14 cellular contexts compared by ENCODE assay signal in genomic region chr9:35042081-35042604, GRCh38. TPM values are rescaled to one million over a fixed set of nuclear protein-coding genes. Genes with fewer than 3 reads are reported as not detected.
DNase-seq lines count a peak whose midpoint lies in the region; ATAC-seq, FAIRE-seq and TF ChIP-seq lines count a peak whose summit lies in the region.
"Had no signal": no experiment of that assay in that cellular context is flagged by ENCODE, and none has a peak within 500 bp of the region (broad histone marks: within the 10 kb centered on the region; RNA-seq: fewer than 3 reads in every experiment).

No MANE protein-coding gene starts in this region.

- H2BK5ac ChIP-seq in mesendoderm (ENCODE audit: low read length), result no peak overlapping the region

- H2BK15ac ChIP-seq in mesendoderm (replicated peaks; ENCODE audit: low read depth), result no peak overlapping the region

- no peak overlapping the region for H3K9ac ChIP-seq in mesendoderm (ENCODE audit: low read length)
- H3K9ac ChIP-seq: neural progenitor cell had no signal

- DNase-seq in ELR (ENCODE audit: low read depth) (peak; percentile 71), NB4 (ENCODE audit: low read depth) (peak; percentile 87), bronchial epithelial cell (ENCODE audit: low read depth) (peak; percentile 88), mesendoderm (peak; percentile 54), vagina (ENCODE audit: extremely low spot score in 2 of 2) (no peak), C1 segment of cervical spinal cord (lab: John Stamatoyannopoulos, UW) (no peak)
- DNase-seq: COR-L47; NCI-H1694 treated with DMSO at 0.1 percent for 48 hours; stimulated activated CD8-positive, alpha-beta memory T cell treated with anti-CD3 and anti-CD28 coated beads, Interleukin-4, amount 100 ng/mL, for 48 hours; uterus had no signal

- H3K27ac ChIP-seq in mesendoderm (ENCODE audit: low read depth, low read length) (no peak overlapping the region), vagina (no peak overlapping the region)
- H3K27ac ChIP-seq: ascending aorta, neural progenitor cell, uterus had no signal

- H3K23ac ChIP-seq in mesendoderm (ENCODE audit: low read length), result no peak overlapping the region

- H3K56ac ChIP-seq in mesendoderm (ENCODE audit: low read length), result peak overlapping the region; percentile 7

- no CpG with 5 or more reads among the region's 3 CpGs for WGBS in mesendoderm (ENCODE audit: extremely low coverage, insufficient coverage, low lambda C conversion rate)

- H3K4me3 ChIP-seq in NB4 (ENCODE audit: low read depth, low read length) (no peak overlapping the region), bronchial epithelial cell (ENCODE audit: low read depth, low read length) (no peak overlapping the region), mesendoderm (ENCODE audit: low read length) (no peak overlapping the region), vagina (no peak overlapping the region)
- H3K4me3 ChIP-seq: ascending aorta, neural progenitor cell, uterus had no signal

- no peak overlapping the region for H4K8ac ChIP-seq in mesendoderm (ENCODE audit: low read depth, low read length)

- H4K5ac ChIP-seq in mesendoderm (ENCODE audit: low read length), result no peak overlapping the region

- H3K27me3 ChIP-seq in bronchial epithelial cell (ENCODE audit: control insufficient read depth, insufficient read depth, low read length) (no peaks in the 10 kb centered on the region), mesendoderm (ENCODE audit: insufficient read depth, low read length, poor library complexity) (no peaks in the 10 kb centered on the region), vagina (no peaks in the 10 kb centered on the region)
- H3K27me3 ChIP-seq: ascending aorta, neural progenitor cell, uterus had no signal

- no peak for TF ChIP-seq POLR2A in NB4 (IDR thresholded peaks at IDR 0.05; ENCODE audit: extremely low read depth, insufficient read length)
- no peak for TF ChIP-seq POLR2A in vagina (IDR thresholded peaks at IDR 0.05)

- H3K79me1 ChIP-seq in mesendoderm (ENCODE audit: low read length), result no peaks in the 10 kb centered on the region

- ATAC-seq in GM21390 (IDR thresholded peaks at IDR 0.05; ENCODE audit: unreplicated experiment), result no peak
- no peak for ATAC-seq in HG03139 (IDR thresholded peaks at IDR 0.05; ENCODE audit: unreplicated experiment)

- H3K4me2 ChIP-seq in mesendoderm (ENCODE audit: low read length), result no peak overlapping the region
- H3K4me2 ChIP-seq: neural progenitor cell had no signal

- H3K9me3 ChIP-seq in vagina, result no peaks in the 10 kb centered on the region
- H3K9me3 ChIP-seq: ascending aorta, uterus had no signal

- no peak overlapping the region for H2BK120ac ChIP-seq in mesendoderm (ENCODE audit: low read depth, low read length)

- H3K79me2 ChIP-seq in mesendoderm (ENCODE audit: control insufficient read depth, insufficient read depth, low read length), result no peaks in the 10 kb centered on the region

- no peaks in the 10 kb centered on the region for H3K4me1 ChIP-seq in mesendoderm (ENCODE audit: control insufficient read depth, low read depth, low read length)
- no peaks in the 10 kb centered on the region for H3K4me1 ChIP-seq in vagina
- H3K4me1 ChIP-seq: ascending aorta, neural progenitor cell, uterus had no signal

- FAIRE-seq in bronchial epithelial cell (lab: Jason Lieb, UNC), result no peak

- TF ChIP-seq CTCF in NB4 (IDR thresholded peaks at IDR 0.05; ENCODE audit: low read depth, low read length) (no peak), bronchial epithelial cell (IDR thresholded peaks at IDR 0.05; ENCODE audit: insufficient read depth, low read length, severe bottlenecking) (no peak), vagina (IDR thresholded peaks at IDR 0.05) (no peak)

- H3K36me3 ChIP-seq in bronchial epithelial cell (ENCODE audit: control insufficient read depth, insufficient read depth, low read length) (peaks cover 1% of the 10 kb centered on the region), mesendoderm (ENCODE audit: control insufficient read depth, insufficient read depth, low read length) (peaks cover 4% of the 10 kb centered on the region), vagina (no peaks in the 10 kb centered on the region)
- H3K36me3 ChIP-seq: neural progenitor cell, uterus had no signal

- intact Hi-C loops in vagina (cut with DNase I), result no loop called here

- H2AK5ac ChIP-seq in mesendoderm (ENCODE audit: low read length), result no peak overlapping the region

- no peak overlapping the region for H3K18ac ChIP-seq in mesendoderm (ENCODE audit: low read length)

- H3K4ac ChIP-seq in mesendoderm (ENCODE audit: low read depth, low read length), result no peak overlapping the region

RNA-seq across cellular contexts. Expression of gene VCP, which starts 30.3 kb away (rescaled TPM):
- total RNA-seq in bronchial epithelial cell (320 and 342 TPM in 2 replicates), vagina (130 TPM)
- 163 TPM for polyA plus RNA-seq in mesendoderm (2013, experiment 1 of 2)
- 162 TPM for polyA plus RNA-seq in mesendoderm (2013, experiment 2 of 2)

RNA-seq across cellular contexts. Expression of gene FANCG, which starts 37.6 kb away (rescaled TPM):
- total RNA-seq in bronchial epithelial cell (7.6 and 9.7 TPM in 2 replicates), vagina (17.2 TPM)
- 49.3 TPM for polyA plus RNA-seq in mesendoderm (2013, experiment 1 of 2)
- 50.2 TPM for polyA plus RNA-seq in mesendoderm (2013, experiment 2 of 2)

RNA-seq across cellular contexts. Expression of gene DNAJB5, which starts 52.6 kb away (rescaled TPM):
- total RNA-seq in bronchial epithelial cell (8.2 and 11.0 TPM in 2 replicates), vagina (6.9 TPM)
- 24.8 TPM for polyA plus RNA-seq in mesendoderm (2013, experiment 1 of 2)
- 25.9 TPM for polyA plus RNA-seq in mesendoderm (2013, experiment 2 of 2)

RNA-seq across cellular contexts. Expression of gene PIGO, which starts 54.2 kb away (rescaled TPM):
- total RNA-seq in bronchial epithelial cell (22.9 and 25.3 TPM in 2 replicates), vagina (13.3 TPM)
- polyA plus RNA-seq in mesendoderm (2013, experiment 1 of 2), result 10.3 TPM
- polyA plus RNA-seq in mesendoderm (2013, experiment 2 of 2), result 10.0 TPM

Comparison
In these comparisons a context has a peak if more than half of its experiments do, and no peak if none do; other contexts are left out.
1. DNase-seq: peak in ELR (single experiment), NB4 (single experiment), bronchial epithelial cell (single experiment) and mesendoderm (single experiment); none in vagina (0 of 2) and C1 segment of cervical spinal cord (0 of 14).